14 cellular contexts compared by ENCODE assay signal in genomic region chr17:38886643-38887010, GRCh38. TPM values are rescaled to one million over a fixed set of nuclear protein-coding genes. Genes with fewer than 3 reads are reported as not detected.
DNase-seq lines count a peak whose midpoint lies in the region; ATAC-seq and TF ChIP-seq lines count a peak whose summit lies in the region.
"Had no signal": no experiment of that assay in that cellular context is flagged by ENCODE, and none has a peak within 500 bp of the region (broad histone marks: within the 10 kb centered on the region; RNA-seq: fewer than 3 reads in every experiment).

No MANE protein-coding gene starts in this region.

- ATAC-seq in GM21515 (IDR thresholded peaks at IDR 0.05; ENCODE audit: unreplicated experiment), result no peak
- ATAC-seq: esophagus mucosa had no signal

- no peak for TF ChIP-seq CTCF in osteoblast (IDR thresholded peaks at IDR 0.05; ENCODE audit: extremely low read depth, low read depth, low read length)

- no peaks in the 10 kb centered on the region for H3K9me3 Mint-ChIP-seq in activated CD4-positive, alpha-beta T cell treated with anti-CD3 and anti-CD28 coated beads, Interleukin-2, amount 10 ng/mL, durations not matched to agents 24 days and 14 days
- H3K9me3 Mint-ChIP-seq: activated naive CD4-positive, alpha-beta T cell treated with anti-CD3 and anti-CD28 coated beads, Interleukin-2, amount 10 ng/mL, durations not matched to agents 7 days and 5 days; T-helper 2 cell treated with Interferon-gamma antibody and Interleukin-4, amounts not matched to agents 5 μg/mL and 100 μg/mL, for 36 hours had no signal

- H3K36me3 ChIP-seq in duodenal mucosa (ENCODE audit: control insufficient read depth in 1 of 2, insufficient read depth in 2 of 2, low read length in 2 of 2) (peaks cover 29 to 56% of the 10 kb centered on the region in 2 donors), osteoblast (ENCODE audit: insufficient read depth, low read length) (peaks cover 73% of the 10 kb centered on the region)

- H2AFZ ChIP-seq in osteoblast (ENCODE audit: low read length), result no peak overlapping the region

- H4K20me1 ChIP-seq in osteoblast (ENCODE audit: insufficient read depth, low read length), result peaks cover 92% of the 10 kb centered on the region

- H3K27me3 Mint-ChIP-seq in activated CD4-positive, alpha-beta T cell treated with anti-CD3 and anti-CD28 coated beads, Interleukin-2, amount 10 ng/mL, durations not matched to agents 24 days and 14 days, result no peaks in the 10 kb centered on the region

- intact Hi-C loops in activated CD4-positive, alpha-beta T cell treated with anti-CD3 and anti-CD28 coated beads, Interleukin-2, amount 10 ng/mL, durations not matched to agents 24 days and 14 days (cut with micrococcal nuclease), result no loop called here

- H3K9me3 ChIP-seq in duodenal mucosa (ENCODE audit: control insufficient read depth in 1 of 2, low read length in 2 of 2) (no peaks in the 10 kb centered on the region), osteoblast (ENCODE audit: low read depth, low read length) (no peaks in the 10 kb centered on the region)

- H3K4me3 ChIP-seq in duodenal mucosa (ENCODE audit: low read depth in 1 of 2, low read length in 2 of 2), result peak overlapping the region; percentile 8 to 51
- H3K4me3 ChIP-seq in osteoblast (ENCODE audit: insufficient read depth, low read length), result no peak overlapping the region

- peak overlapping the region; percentile 15 to 19 for H3K9ac ChIP-seq in duodenal mucosa (ENCODE audit: low read depth in 1 of 2, low read length in 2 of 2)

- in situ Hi-C loops in G401 (cut with HindIII; ENCODE audit: low sequenced_read_pairs), result no loop called here

- H3K4me2 ChIP-seq in osteoblast (ENCODE audit: insufficient read depth, low read length), result no peak overlapping the region

- peaks cover 82% of the 10 kb centered on the region for H3K4me1 Mint-ChIP-seq in activated CD4-positive, alpha-beta T cell treated with anti-CD3 and anti-CD28 coated beads, Interleukin-2, amount 10 ng/mL, durations not matched to agents 24 days and 14 days

- no peak for DNase-seq in activated CD4-positive, alpha-beta T cell treated with anti-CD3 and anti-CD28 coated beads, Interleukin-2, amount 10 ng/mL, durations not matched to agents 24 days and 14 days
- no peak for DNase-seq in activated CD4-positive, alpha-beta T cell treated with anti-CD3 and anti-CD28 coated beads for 48 hours
- DNase-seq in NCI-H526 treated with DMSO at 0.1 percent for 48 hours (lab: John Stamatoyannopoulos, UW), result peak; percentile 74
- DNase-seq in osteoblast (ENCODE audit: insufficient read length, low spot score, missing footprints), result peak; percentile 50
- no peak for DNase-seq in G401 (ENCODE audit: low spot score)
- no peak for DNase-seq in NCI-H1105 (lab: John Stamatoyannopoulos, UW)
- DNase-seq: activated naive CD4-positive, alpha-beta T cell treated with anti-CD3 and anti-CD28 coated beads, Interleukin-2, amount 10 ng/mL, durations not matched to agents 7 days and 5 days; NCI-H1930; NCI-H748 treated with DMSO at 0.1 percent for 48 hours; Right ventricle myocardium superior had no signal

- no peaks in the 10 kb centered on the region for H3K27me3 ChIP-seq in duodenal mucosa (ENCODE audit: control insufficient read depth in 1 of 2, insufficient read depth in 2 of 2, low read length in 2 of 2)
- H3K27me3 ChIP-seq in osteoblast (ENCODE audit: insufficient read depth, low read length), result no peaks in the 10 kb centered on the region

- H3K27ac ChIP-seq in duodenal mucosa (ENCODE audit: low read depth, low read length) (no peak overlapping the region), osteoblast (ENCODE audit: low read depth, low read length) (no peak overlapping the region)

- H3K79me2 ChIP-seq in osteoblast (ENCODE audit: insufficient read depth, low read length), result peaks cover 99% of the 10 kb centered on the region

- H3K36me3 Mint-ChIP-seq in activated CD4-positive, alpha-beta T cell treated with anti-CD3 and anti-CD28 coated beads, Interleukin-2, amount 10 ng/mL, durations not matched to agents 24 days and 14 days (ENCODE audit: low read depth), result peaks cover 45% of the 10 kb centered on the region

- peak overlapping the region; percentile 28 for H3K4me3 Mint-ChIP-seq in activated CD4-positive, alpha-beta T cell treated with anti-CD3 and anti-CD28 coated beads, Interleukin-2, amount 10 ng/mL, durations not matched to agents 24 days and 14 days

- H3K4me1 ChIP-seq in duodenal mucosa (ENCODE audit: control insufficient read depth in 1 of 2, insufficient read depth in 2 of 2, low read length in 2 of 2) (peaks cover 71 to 86% of the 10 kb centered on the region in 2 donors), osteoblast (ENCODE audit: insufficient read depth, low read length) (peaks cover 24% of the 10 kb centered on the region)

- H3K27ac Mint-ChIP-seq in activated CD4-positive, alpha-beta T cell treated with anti-CD3 and anti-CD28 coated beads, Interleukin-2, amount 10 ng/mL, durations not matched to agents 24 days and 14 days, result peak overlapping the region; percentile 78

RNA-seq across cellular contexts. Expression of gene LASP1, which starts 16.8 kb away (rescaled TPM):
- total RNA-seq in activated CD4-positive, alpha-beta T cell treated with anti-CD3 and anti-CD28 coated beads, Interleukin-2, amount 10 ng/mL, durations not matched to agents 24 days and 14 days, result 130 and 131 TPM in 2 replicates
- total RNA-seq in osteoblast, result 215 and 228 TPM in 2 replicates
- 136 and 141 TPM in 2 replicates for total RNA-seq in G401 (2014; rRNA removed; shearing (Covaris generic))

RNA-seq across cellular contexts. Expression of gene RPL23, which starts 33.1 kb away (rescaled TPM):
- 1,994 and 2,005 TPM in 2 replicates for total RNA-seq in activated CD4-positive, alpha-beta T cell treated with anti-CD3 and anti-CD28 coated beads, Interleukin-2, amount 10 ng/mL, durations not matched to agents 24 days and 14 days
- 821 and 1,095 TPM in 2 replicates for total RNA-seq in osteoblast
- total RNA-seq in G401 (2014; rRNA removed; shearing (Covaris generic)), result 1,883 and 2,158 TPM in 2 replicates

Comparison
In these comparisons a context has a peak if more than half of its experiments do, and no peak if none do; other contexts are left out.
1. DNase-seq: peak in NCI-H526 treated with DMSO at 0.1 percent for 48 hours (single experiment) and osteoblast (single experiment); none in activated CD4-positive, alpha-beta T cell treated with anti-CD3 and anti-CD28 coated beads, Interleukin-2, amount 10 ng/mL, durations not matched to agents 24 days and 14 days (single experiment), activated CD4-positive, alpha-beta T cell treated with anti-CD3 and anti-CD28 coated beads for 48 hours (single experiment), G401 (single experiment) and NCI-H1105 (single experiment).